In the genomic region with DNA sequence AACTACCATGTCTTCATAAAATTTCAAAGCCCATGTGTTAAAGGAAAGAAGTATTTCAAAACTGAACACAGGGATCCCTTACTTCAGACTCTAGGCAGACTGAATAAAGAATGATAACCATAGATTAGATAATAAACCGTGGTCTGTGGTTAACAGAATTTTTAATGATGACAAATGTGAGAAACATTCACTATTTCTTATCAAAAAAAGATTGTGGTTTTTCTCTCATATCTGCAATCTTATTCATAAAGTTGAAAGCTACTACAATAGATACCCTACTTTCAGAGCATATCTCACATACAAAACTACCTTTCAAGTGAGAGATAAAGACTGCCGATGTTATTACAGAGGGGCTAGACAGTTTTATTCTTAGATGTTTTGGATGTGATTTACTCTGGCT, we compare ENCODE assay signal across 18 cellular contexts.
DNase-seq lines count a peak whose midpoint lies in the region; ATAC-seq and TF ChIP-seq lines count a peak whose summit lies in the region.
"Had no signal": no experiment of that assay in that cellular context is flagged by ENCODE, and none has a peak within 500 bp of the region (broad histone marks: within the 10 kb centered on the region; RNA-seq: fewer than 3 reads in every experiment).

No MANE protein-coding gene starts in this region.

- no peak overlapping the region for H3K27ac Mint-ChIP-seq in natural killer cell
- H3K27ac Mint-ChIP-seq: CD4-positive, alpha-beta T cell; GM23338; HFFc6 had no signal

- peaks cover 0 to 3% of the 10 kb centered on the region in 2 donors for H3K9me3 Mint-ChIP-seq in natural killer cell
- H3K9me3 Mint-ChIP-seq: CD4-positive, alpha-beta T cell; GM23338 had no signal

- ATAC-seq in GM21825 (IDR thresholded peaks at IDR 0.05; ENCODE audit: unreplicated experiment), result no peak
- no peak for ATAC-seq in natural killer cell
- no peak for ATAC-seq in left ventricle myocardium superior
- ATAC-seq: GM23338, HCT116 had no signal

- H3K4me1 Mint-ChIP-seq in natural killer cell, result no peaks in the 10 kb centered on the region

- no peak overlapping the region for H3K4me3 Mint-ChIP-seq in natural killer cell
- H3K4me3 Mint-ChIP-seq: CD4-positive, alpha-beta T cell; GM23338; HFFc6 had no signal

- TF ChIP-seq CTCF in fibroblast of pulmonary artery (IDR thresholded peaks at IDR 0.05; ENCODE audit: low read length, missing control alignments), result no peak
- TF ChIP-seq CTCF in natural killer cell (IDR thresholded peaks at IDR 0.05), result no peak

- no peaks in the 10 kb centered on the region for H3K36me3 Mint-ChIP-seq in natural killer cell

- no peak overlapping the region for H3K4me3 ChIP-seq in fibroblast of pulmonary artery (replicated peaks; ENCODE audit: low read depth, low read length)
- H3K4me3 ChIP-seq: GM23338 had no signal

- intact Hi-C loops in natural killer cell (cut with micrococcal nuclease), result no loop called here
- intact Hi-C loops in left ventricle myocardium superior (cut with micrococcal nuclease), result no loop called here

- DNase-seq in ACHN (peak; percentile 15), amniotic epithelial cell (ENCODE audit: low read depth) (peak; percentile 11), fibroblast of pulmonary artery (ENCODE audit: low read depth) (peak; percentile 4), kidney glomerular epithelial cell (lab: John Stamatoyannopoulos, UW) (peak; percentile 7), natural killer cell (no peak), NAMALWA (ENCODE audit: low spot score) (no peak), left ventricle myocardium superior (no peak)
- DNase-seq: AML-193; CD4-positive, alpha-beta T cell; DMS153; DMS79; GDM1; H7; HFFc6; IMR-90 had no signal

- in situ Hi-C loops in ACHN (cut with HindIII; ENCODE audit: low pct_ligation_motif_present, low pct_unique_long_range_greater_than_20kb, low sequenced_read_pairs), result no loop called here

- peaks cover 0 to 2% of the 10 kb centered on the region in 2 donors for H3K27me3 Mint-ChIP-seq in natural killer cell (ENCODE audit: low read depth in 2 of 2)
- H3K27me3 Mint-ChIP-seq: CD4-positive, alpha-beta T cell had no signal

Comparison
In these comparisons a context has a peak if more than half of its experiments do, and no peak if none do; other contexts are left out.
1. DNase-seq: peak in ACHN (single experiment), amniotic epithelial cell (single experiment), fibroblast of pulmonary artery (single experiment) and kidney glomerular epithelial cell (single experiment); none in natural killer cell (single experiment), NAMALWA (single experiment) and left ventricle myocardium superior (single experiment).